ENCODE assay signal across 11 cellular contexts in genomic region chr4:102684605-102685052, GRCh38.
DNase-seq lines count a peak whose midpoint lies in the region; ATAC-seq and TF ChIP-seq lines count a peak whose summit lies in the region.
"Had no signal": no experiment of that assay in that cellular context is flagged by ENCODE, and none has a peak within 500 bp of the region (broad histone marks: within the 10 kb centered on the region; RNA-seq: fewer than 3 reads in every experiment).

No MANE protein-coding gene starts in this region.

- ATAC-seq in HG02623 (IDR thresholded peaks at IDR 0.05; ENCODE audit: unreplicated experiment) = peak; percentile 23
- ATAC-seq in left cardiac atrium = no peak
- no peak for ATAC-seq in GM19328 (IDR thresholded peaks at IDR 0.05; ENCODE audit: unreplicated experiment)

- no peaks in the 10 kb centered on the region for H3K9me3 ChIP-seq in vagina
- H3K9me3 ChIP-seq: upper lobe of left lung had no signal

- H3K36me3 ChIP-seq in vagina = no peaks in the 10 kb centered on the region

- TF ChIP-seq CTCF in GM12865 (IDR thresholded peaks at IDR 0.05; ENCODE audit: insufficient read depth, low read depth, low read length, missing control alignments) = no peak
- TF ChIP-seq CTCF in RWPE1 (conservative IDR thresholded peaks at IDR 0.05; ENCODE audit: low read depth) = no peak
- TF ChIP-seq CTCF in vagina (IDR thresholded peaks at IDR 0.05) = no peak

- H3K4me3 ChIP-seq in GM12865 (ENCODE audit: low read depth, low read length) = no peak overlapping the region
- no peak overlapping the region for H3K4me3 ChIP-seq in vagina
- H3K4me3 ChIP-seq: upper lobe of left lung had no signal

- DNase-seq in GM12865 (ENCODE audit: low read depth) = peak; percentile 51
- peak; percentile 69 for DNase-seq in RWPE1 (ENCODE audit: low spot score)
- peak; percentile 50 for DNase-seq in foreskin melanocyte
- no peak for DNase-seq in NCI-H69 (lab: John Stamatoyannopoulos, UW)
- DNase-seq in left cardiac atrium = no peak
- no peak for DNase-seq in vagina (ENCODE audit: extremely low spot score in 2 of 2)
- DNase-seq: NCI-H2029; stimulated activated CD4-positive, alpha-beta T cell treated with anti-CD3 and anti-CD28 coated beads, Interleukin-4, amount 100 ng/mL, for 24 hours; upper lobe of left lung had no signal

- H3K27ac ChIP-seq in RWPE1 (no peak overlapping the region), vagina (no peak overlapping the region)
- H3K27ac ChIP-seq: upper lobe of left lung had no signal

- no peak for TF ChIP-seq POLR2A in vagina (IDR thresholded peaks at IDR 0.05)

- H3K27me3 ChIP-seq in vagina = no peaks in the 10 kb centered on the region
- H3K27me3 ChIP-seq: upper lobe of left lung had no signal

- intact Hi-C loops in left cardiac atrium (cut with DNase I) (no loop called here), vagina (cut with DNase I) (no loop called here)

- CTCF ChIA-PET in RWPE1 (lab: Yijun Ruan, JAX) = no interaction called here

- POLR2A ChIA-PET in RWPE1 (lab: Yijun Ruan, JAX; ENCODE audit: low non-redundant PET) = no interaction called here

- H3K4me1 ChIP-seq in vagina = no peaks in the 10 kb centered on the region

Comparison
In these comparisons a context has a peak if more than half of its experiments do, and no peak if none do; other contexts are left out.
1. DNase-seq: peak in GM12865 (single experiment), RWPE1 (single experiment) and foreskin melanocyte (single experiment); none in NCI-H69 (single experiment), left cardiac atrium (single experiment) and vagina (0 of 2).